8 cellular contexts compared by ENCODE assay signal in the genomic region with DNA sequence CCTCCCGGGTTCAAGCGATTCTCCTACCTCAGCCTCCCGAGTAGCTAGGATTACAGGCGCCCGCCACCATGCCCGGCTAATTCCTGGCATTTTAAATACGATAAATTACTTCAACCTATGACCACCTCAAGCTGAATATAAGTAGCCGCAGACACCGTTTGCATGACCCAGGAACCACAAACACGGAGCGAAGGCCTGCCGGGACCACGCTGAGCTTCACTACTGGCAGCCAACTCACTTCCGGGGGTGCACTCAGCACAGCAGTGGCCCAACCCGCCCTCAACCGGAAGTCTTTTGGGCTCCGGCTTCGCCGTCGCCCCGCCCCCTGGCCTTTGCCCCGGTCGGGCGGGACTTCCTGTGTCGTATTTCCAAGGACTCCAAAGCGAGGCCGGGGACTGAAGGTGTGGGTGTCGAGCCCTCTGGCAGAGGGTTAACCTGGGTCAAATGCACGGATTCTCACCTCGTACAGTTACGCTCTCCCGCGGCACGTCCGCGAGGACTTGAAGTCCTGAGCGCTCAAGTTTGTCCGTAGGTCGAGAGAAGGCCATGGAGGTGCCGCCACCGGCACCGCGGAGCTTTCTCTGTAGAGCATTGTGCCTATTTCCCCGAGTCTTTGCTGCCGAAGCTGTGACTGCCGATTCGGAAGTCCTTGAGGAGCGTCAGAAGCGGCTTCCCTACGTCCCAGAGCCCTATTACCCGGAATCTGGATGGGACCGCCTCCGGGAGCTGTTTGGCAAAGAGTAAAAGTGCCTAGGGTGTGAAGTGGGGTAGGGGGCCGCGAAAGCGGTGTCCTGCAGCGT. TPM values are rescaled to one million over a fixed set of nuclear protein-coding genes. Genes with fewer than 3 reads are reported as not detected.
DNase-seq lines count a peak whose midpoint lies in the region; ATAC-seq and TF ChIP-seq lines count a peak whose summit lies in the region.

A gene with protein sequence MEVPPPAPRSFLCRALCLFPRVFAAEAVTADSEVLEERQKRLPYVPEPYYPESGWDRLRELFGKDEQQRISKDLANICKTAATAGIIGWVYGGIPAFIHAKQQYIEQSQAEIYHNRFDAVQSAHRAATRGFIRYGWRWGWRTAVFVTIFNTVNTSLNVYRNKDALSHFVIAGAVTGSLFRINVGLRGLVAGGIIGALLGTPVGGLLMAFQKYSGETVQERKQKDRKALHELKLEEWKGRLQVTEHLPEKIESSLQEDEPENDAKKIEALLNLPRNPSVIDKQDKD (plus strand): TSS at position 360 of the 800 bp plus-strand sequence. CDS start 187 bp downstream, at position 547.

- H3F3A ChIP-seq in smooth muscle cell (ENCODE audit: low read depth): no peaks in the 10 kb centered on the region

- H3K27ac Mint-ChIP-seq in WTC11: peak within 1 kb of the TSS; percentile 99

- H3K4me1 Mint-ChIP-seq in WTC11: peaks cover 11% of the 10 kb centered on the region

- peaks cover 4% of the 10 kb centered on the region for H4K20me1 ChIP-seq in smooth muscle cell (ENCODE audit: low read depth)

- WGBS in smooth muscle cell (ENCODE audit: low lambda C conversion rate): under 1% methylated on average over 57 of the region's 57 CpGs

- H3K9ac ChIP-seq in smooth muscle cell (ENCODE audit: low read depth): peak within 1 kb of the TSS; percentile 85

- H3K27me3 ChIP-seq in AG04450 (ENCODE audit: control insufficient read depth, insufficient read depth, low read length) (no peaks in the 10 kb centered on the region), smooth muscle cell (ENCODE audit: low read depth) (no peaks in the 10 kb centered on the region)

- H3K27me3 Mint-ChIP-seq in WTC11 (ENCODE audit: low read depth): no peaks in the 10 kb centered on the region

- H3K27ac ChIP-seq in AG04450 (ENCODE audit: low read depth, low read length): peak within 1 kb of the TSS; percentile 85
- H3K27ac ChIP-seq in smooth muscle cell (ENCODE audit: low read depth): peak within 1 kb of the TSS; percentile 80

- H3K9me3 Mint-ChIP-seq in WTC11: no peaks in the 10 kb centered on the region

- H3K36me3 ChIP-seq in smooth muscle cell (ENCODE audit: low read depth): no peaks in the 10 kb centered on the region

- peak; percentile 86 for DNase-seq in AG04450 (ENCODE audit: low read depth, low spot score)
- peak; percentile 88 for DNase-seq in NCI-H226
- DNase-seq in WTC11 (ENCODE audit: low spot score): peak; percentile 97
- DNase-seq in cardiac fibroblast (ENCODE audit: low read depth in 2 of 2): peak; percentile 95 to 97
- peak; percentile 99 for DNase-seq in iPS-NIHi7 (ENCODE audit: extremely low spot score)
- DNase-seq in smooth muscle cell (lab: John Stamatoyannopoulos, UW; ENCODE audit: unreplicated experiment): peak; percentile 80

- TF ChIP-seq CTCF in AG04450 (IDR thresholded peaks at IDR 0.05; ENCODE audit: low read depth, low read length): no peak
- no peak for TF ChIP-seq CTCF in WTC11 (IDR thresholded peaks at IDR 0.05)
- TF ChIP-seq CTCF in cardiac fibroblast (IDR thresholded peaks at IDR 0.05; ENCODE audit: low read depth, low read length): no peak
- no peak for TF ChIP-seq CTCF in smooth muscle cell (IDR thresholded peaks at IDR 0.05; ENCODE audit: borderline replicate concordance, insufficient read depth, poor library complexity, severe bottlenecking)

- H3K4me3 Mint-ChIP-seq in WTC11: peak within 1 kb of the TSS; percentile 99

- H3K4me1 ChIP-seq in smooth muscle cell (ENCODE audit: low read depth): peaks cover 22% of the 10 kb centered on the region

- peaks cover 5% of the 10 kb centered on the region for H3K36me3 Mint-ChIP-seq in WTC11

- peak within 1 kb of the TSS; percentile 74 for H2AFZ ChIP-seq in smooth muscle cell (ENCODE audit: low read depth)

- POLR2A ChIA-PET in AG04450 (lab: Yijun Ruan, JAX): interaction anchor here (0.5 to 3.5 kb wide), 9 partner anchors 10 to 843 kb away, joined by 3 to 23 read pairs (median 5); a partner anchor contains a TSS
- POLR2A ChIA-PET in WTC11 (lab: Charles Lee): interaction anchor here (0.5 to 2.8 kb wide), 10 partner anchors 29 to 597 kb away, joined by 3 to 17 read pairs (median 3); a partner anchor contains a TSS

- ATAC-seq in GM18909 (IDR thresholded peaks at IDR 0.05; ENCODE audit: poor library complexity, unreplicated experiment): peak; percentile 99
- peak; percentile 99 for ATAC-seq in HG03175 (IDR thresholded peaks at IDR 0.05; ENCODE audit: unreplicated experiment)
- peak; percentile 94 for ATAC-seq in WTC11

- H3K9me3 ChIP-seq in AG04450 (ENCODE audit: control insufficient read depth, insufficient read depth, low read length) (no peaks in the 10 kb centered on the region), smooth muscle cell (replicated peaks; ENCODE audit: low read depth) (no peaks in the 10 kb centered on the region)

- CTCF ChIA-PET in AG04450 (lab: Charles Lee): interaction anchor here (0.7 to 1.5 kb wide), 7 partner anchors 34 to 354 kb away, joined by 3 to 5 read pairs (median 4); a partner anchor contains a TSS
- CTCF ChIA-PET in WTC11 (lab: Charles Lee): interaction anchor here (0.7 to 2.0 kb wide), 6 partner anchors 29 to 614 kb away, joined by 3 to 5 read pairs (median 4); a partner anchor contains a TSS

- peak within 1 kb of the TSS; percentile 90 for H3K4me2 ChIP-seq in smooth muscle cell

- H3K4me3 ChIP-seq in AG04450 (ENCODE audit: low read depth, low read length) (peak within 1 kb of the TSS; percentile 90), cardiac fibroblast (replicated peaks in 1 of 2; ENCODE audit: low read depth in 2 of 2, low read length in 2 of 2) (peak within 1 kb of the TSS; percentile 82 to 90), smooth muscle cell (peak within 1 kb of the TSS; percentile 87)

- H3K79me2 ChIP-seq in smooth muscle cell (ENCODE audit: low read depth): peaks cover 25% of the 10 kb centered on the region

TF ChIP-seq in WTC11, 78 proteins besides CTCF, POLR2A, EP300 and RAD21 (continues in another document):
- TF ChIP-seq TEAD4 (CRISPR knock-in tag; IDR thresholded peaks at IDR 0.05): no peak
- TF ChIP-seq, protein P1, sequence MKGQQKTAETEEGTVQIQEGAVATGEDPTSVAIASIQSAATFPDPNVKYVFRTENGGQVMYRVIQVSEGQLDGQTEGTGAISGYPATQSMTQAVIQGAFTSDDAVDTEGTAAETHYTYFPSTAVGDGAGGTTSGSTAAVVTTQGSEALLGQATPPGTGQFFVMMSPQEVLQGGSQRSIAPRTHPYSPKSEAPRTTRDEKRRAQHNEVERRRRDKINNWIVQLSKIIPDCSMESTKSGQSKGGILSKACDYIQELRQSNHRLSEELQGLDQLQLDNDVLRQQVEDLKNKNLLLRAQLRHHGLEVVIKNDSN (CRISPR knock-in tag; IDR thresholded peaks at IDR 0.05): peak; percentile 44
- TF ChIP-seq ZNF121 (CRISPR knock-in tag; IDR thresholded peaks at IDR 0.05): no peak
- TF ChIP-seq, protein P2, sequence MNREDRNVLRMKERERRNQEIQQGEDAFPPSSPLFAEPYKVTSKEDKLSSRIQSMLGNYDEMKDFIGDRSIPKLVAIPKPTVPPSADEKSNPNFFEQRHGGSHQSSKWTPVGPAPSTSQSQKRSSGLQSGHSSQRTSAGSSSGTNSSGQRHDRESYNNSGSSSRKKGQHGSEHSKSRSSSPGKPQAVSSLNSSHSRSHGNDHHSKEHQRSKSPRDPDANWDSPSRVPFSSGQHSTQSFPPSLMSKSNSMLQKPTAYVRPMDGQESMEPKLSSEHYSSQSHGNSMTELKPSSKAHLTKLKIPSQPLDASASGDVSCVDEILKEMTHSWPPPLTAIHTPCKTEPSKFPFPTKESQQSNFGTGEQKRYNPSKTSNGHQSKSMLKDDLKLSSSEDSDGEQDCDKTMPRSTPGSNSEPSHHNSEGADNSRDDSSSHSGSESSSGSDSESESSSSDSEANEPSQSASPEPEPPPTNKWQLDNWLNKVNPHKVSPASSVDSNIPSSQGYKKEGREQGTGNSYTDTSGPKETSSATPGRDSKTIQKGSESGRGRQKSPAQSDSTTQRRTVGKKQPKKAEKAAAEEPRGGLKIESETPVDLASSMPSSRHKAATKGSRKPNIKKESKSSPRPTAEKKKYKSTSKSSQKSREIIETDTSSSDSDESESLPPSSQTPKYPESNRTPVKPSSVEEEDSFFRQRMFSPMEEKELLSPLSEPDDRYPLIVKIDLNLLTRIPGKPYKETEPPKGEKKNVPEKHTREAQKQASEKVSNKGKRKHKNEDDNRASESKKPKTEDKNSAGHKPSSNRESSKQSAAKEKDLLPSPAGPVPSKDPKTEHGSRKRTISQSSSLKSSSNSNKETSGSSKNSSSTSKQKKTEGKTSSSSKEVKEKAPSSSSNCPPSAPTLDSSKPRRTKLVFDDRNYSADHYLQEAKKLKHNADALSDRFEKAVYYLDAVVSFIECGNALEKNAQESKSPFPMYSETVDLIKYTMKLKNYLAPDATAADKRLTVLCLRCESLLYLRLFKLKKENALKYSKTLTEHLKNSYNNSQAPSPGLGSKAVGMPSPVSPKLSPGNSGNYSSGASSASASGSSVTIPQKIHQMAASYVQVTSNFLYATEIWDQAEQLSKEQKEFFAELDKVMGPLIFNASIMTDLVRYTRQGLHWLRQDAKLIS (CRISPR knock-in tag; IDR thresholded peaks at IDR 0.05; ENCODE audit: borderline replicate concordance): no peak
- TF ChIP-seq, protein P3, sequence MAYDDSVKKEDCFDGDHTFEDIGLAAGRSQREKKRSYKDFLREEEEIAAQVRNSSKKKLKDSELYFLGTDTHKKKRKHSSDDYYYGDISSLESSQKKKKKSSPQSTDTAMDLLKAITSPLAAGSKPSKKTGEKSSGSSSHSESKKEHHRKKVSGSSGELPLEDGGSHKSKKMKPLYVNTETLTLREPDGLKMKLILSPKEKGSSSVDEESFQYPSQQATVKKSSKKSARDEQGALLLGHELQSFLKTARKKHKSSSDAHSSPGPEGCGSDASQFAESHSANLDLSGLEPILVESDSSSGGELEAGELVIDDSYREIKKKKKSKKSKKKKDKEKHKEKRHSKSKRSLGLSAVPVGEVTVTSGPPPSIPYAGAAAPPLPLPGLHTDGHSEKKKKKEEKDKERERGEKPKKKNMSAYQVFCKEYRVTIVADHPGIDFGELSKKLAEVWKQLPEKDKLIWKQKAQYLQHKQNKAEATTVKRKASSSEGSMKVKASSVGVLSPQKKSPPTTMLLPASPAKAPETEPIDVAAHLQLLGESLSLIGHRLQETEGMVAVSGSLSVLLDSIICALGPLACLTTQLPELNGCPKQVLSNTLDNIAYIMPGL (CRISPR knock-in tag; IDR thresholded peaks at IDR 0.05): no peak; the same call in none of the 2 replicates

RNA-seq across cellular contexts. Expression of the gene that starts here (rescaled TPM):
- 73.1 and 97.4 TPM in 2 replicates for polyA plus RNA-seq in AG04450 (2011; rRNA removed)
- polyA minus RNA-seq in AG04450 (2011; rRNA and poly(A)+ RNA removed): 41.7 and 42.6 TPM in 2 replicates
- 114 to 121 TPM (median 116 TPM) in 3 replicates for total RNA-seq in WTC11 (2021)
- 66.1 and 83.8 TPM in 2 replicates for total RNA-seq in smooth muscle cell
- polyA plus RNA-seq in smooth muscle cell: 145 and 156 TPM in 2 replicates

Comparison
In these comparisons a context has a peak if more than half of its experiments do, and no peak if none do; other contexts are left out.
1. Peak in every context shown above with its lines: DNase-seq, ATAC-seq, H3K4me3 ChIP-seq and H3K27ac ChIP-seq.